Comparison of ENCODE assay signal across 3 cellular contexts in genomic region chr16:24873028-24873427, GRCh38. TPM values are rescaled to one million over a fixed set of nuclear protein-coding genes. Genes with fewer than 3 reads are reported as not detected.
"Had no signal": no experiment of that assay in that cellular context is flagged by ENCODE, and none has a peak within 500 bp of the region (broad histone marks: within the 10 kb centered on the region; RNA-seq: fewer than 3 reads in every experiment).

No MANE protein-coding gene starts in this region.

- DNase-seq: GDM1, GF-D8 had no signal

- H3K4me3 ChIP-seq: GM12878 had no signal

RNA-seq across cellular contexts. Expression of gene SLC5A11, which starts 27.3 kb away (rescaled TPM):
- total RNA-seq: GM12878 had no signal
